8 cellular contexts compared by ENCODE assay signal in genomic region chr1:74652711-74653131, GRCh38. TPM values are rescaled to one million over a fixed set of nuclear protein-coding genes. Genes with fewer than 3 reads are reported as not detected.
DNase-seq lines count a peak whose midpoint lies in the region; ATAC-seq and TF ChIP-seq lines count a peak whose summit lies in the region.

No MANE protein-coding gene starts in this region.

- peak overlapping the region; percentile 44 for H3K4me3 Mint-ChIP-seq in activated B cell treated with CpG ODN at 0.5 μM for 24 hours
- no peak overlapping the region for H3K4me3 Mint-ChIP-seq in activated CD4-positive, alpha-beta T cell treated with anti-CD3 and anti-CD28 coated beads, Interleukin-2, amount 10 ng/mL, durations not matched to agents 7 days and 5 days

- no peaks in the 10 kb centered on the region for H3K27me3 ChIP-seq in skeletal muscle satellite cell (ENCODE audit: control insufficient read depth, insufficient read depth, low read length)

- H3K4me1 Mint-ChIP-seq in activated B cell treated with CpG ODN at 0.5 μM for 24 hours: peaks cover 31% of the 10 kb centered on the region
- H3K4me1 Mint-ChIP-seq in activated CD4-positive, alpha-beta T cell treated with anti-CD3 and anti-CD28 coated beads, Interleukin-2, amount 10 ng/mL, durations not matched to agents 7 days and 5 days: no peaks in the 10 kb centered on the region

- no peaks in the 10 kb centered on the region for H3K27me3 Mint-ChIP-seq in activated B cell treated with CpG ODN at 0.5 μM for 24 hours
- H3K27me3 Mint-ChIP-seq in activated CD4-positive, alpha-beta T cell treated with anti-CD3 and anti-CD28 coated beads, Interleukin-2, amount 10 ng/mL, durations not matched to agents 7 days and 5 days: no peaks in the 10 kb centered on the region

- H3K27ac Mint-ChIP-seq in activated B cell treated with CpG ODN at 0.5 μM for 24 hours: peak overlapping the region; percentile 77
- no peak overlapping the region for H3K27ac Mint-ChIP-seq in activated CD4-positive, alpha-beta T cell treated with anti-CD3 and anti-CD28 coated beads, Interleukin-2, amount 10 ng/mL, durations not matched to agents 7 days and 5 days

- no peaks in the 10 kb centered on the region for H3K9me3 ChIP-seq in skeletal muscle satellite cell (replicated peaks; ENCODE audit: low read length)

- peak; percentile 87 for DNase-seq in Caki2 (ENCODE audit: low read depth)
- peak; percentile 23 for DNase-seq in activated B cell treated with CpG ODN at 0.5 μM for 24 hours
- DNase-seq in activated CD4-positive, alpha-beta T cell treated with anti-CD3 and anti-CD28 coated beads, Interleukin-2, amount 10 ng/mL, durations not matched to agents 7 days and 5 days: no peak
- DNase-seq in activated T-cell treated with anti-CD3 and anti-CD28 coated beads, Interleukin-2, amount 50 U/mL, for 1 hour: no peak
- no peak for DNase-seq in NCI-H345 (lab: John Stamatoyannopoulos, UW)

- intact Hi-C loops in activated B cell treated with CpG ODN at 0.5 μM for 24 hours (cut with micrococcal nuclease): loop anchor here (1.0 to 2.0 kb wide), 4 partner anchors 22 to 454 kb away; partner anchors contain the start of genes CRYZ, FPGT, LRRIQ3 and TYW3

- in situ Hi-C loops in Caki2 (cut with HindIII; ENCODE audit: low pct_unique_long_range_greater_than_20kb, low sequenced_read_pairs): no loop called here

- peaks cover 6% of the 10 kb centered on the region for H3K4me1 ChIP-seq in skeletal muscle satellite cell (ENCODE audit: control insufficient read depth, insufficient read depth, low read length)

- no peak for TF ChIP-seq CTCF in activated B cell treated with CpG ODN at 0.5 μM for 24 hours (IDR thresholded peaks at IDR 0.05)

- H3K36me3 ChIP-seq in skeletal muscle satellite cell (ENCODE audit: insufficient read depth, low read length): no peaks in the 10 kb centered on the region

- ATAC-seq in GM19467 (IDR thresholded peaks at IDR 0.05; ENCODE audit: unreplicated experiment) (peak; percentile 99), HG03439 (IDR thresholded peaks at IDR 0.05; ENCODE audit: unreplicated experiment) (peak; percentile 79), activated B cell treated with CpG ODN at 0.5 μM for 24 hours (ENCODE audit: low read depth) (peak; percentile 96)

- no peak overlapping the region for H3K9ac ChIP-seq in skeletal muscle satellite cell (ENCODE audit: low read depth, low read length)

- H3K9me3 Mint-ChIP-seq in activated B cell treated with CpG ODN at 0.5 μM for 24 hours: no peaks in the 10 kb centered on the region
- no peaks in the 10 kb centered on the region for H3K9me3 Mint-ChIP-seq in activated CD4-positive, alpha-beta T cell treated with anti-CD3 and anti-CD28 coated beads, Interleukin-2, amount 10 ng/mL, durations not matched to agents 7 days and 5 days

- CTCF ChIA-PET in activated B cell treated with CpG ODN at 0.5 μM for 24 hours (lab: Charles Lee): interaction anchor here (0.8 to 1.8 kb wide), 3 partner anchors 12 to 81 kb away, joined by 3 to 11 read pairs (median 4); no protein-coding TSS in a partner anchor
- CTCF ChIA-PET in activated CD4-positive, alpha-beta T cell treated with anti-CD3 and anti-CD28 coated beads, Interleukin-2, amount 10 ng/mL, durations not matched to agents 7 days and 5 days (lab: Charles Lee): no interaction called here

- H3K4me3 ChIP-seq in skeletal muscle satellite cell (ENCODE audit: low read length): no peak overlapping the region

- H3K4me2 ChIP-seq in skeletal muscle satellite cell (ENCODE audit: low read length): peak overlapping the region; percentile 1

- H3K36me3 Mint-ChIP-seq in activated B cell treated with CpG ODN at 0.5 μM for 24 hours (ENCODE audit: low read depth): no peaks in the 10 kb centered on the region
- no peaks in the 10 kb centered on the region for H3K36me3 Mint-ChIP-seq in activated CD4-positive, alpha-beta T cell treated with anti-CD3 and anti-CD28 coated beads, Interleukin-2, amount 10 ng/mL, durations not matched to agents 7 days and 5 days (ENCODE audit: low read depth)

- POLR2A ChIA-PET in activated B cell treated with CpG ODN at 0.5 μM for 24 hours (lab: Charles Lee): interaction anchor here (0.7 to 1.1 kb wide), 3 partner anchors 10 to 81 kb away, joined by 3 to 5 read pairs (median 3); no protein-coding TSS in a partner anchor
- POLR2A ChIA-PET in activated CD4-positive, alpha-beta T cell treated with anti-CD3 and anti-CD28 coated beads, Interleukin-2, amount 10 ng/mL, durations not matched to agents 7 days and 5 days (lab: Charles Lee): no interaction called here

RNA-seq across cellular contexts. Expression of gene ERICH3, which starts 20.9 kb away (rescaled TPM):
- not detected in 2 replicates for total RNA-seq in Caki2 (2014; rRNA removed; shearing (Covaris generic); ENCODE audit: low replicate concordance)
- 0.44 and 0.49 TPM in 2 replicates for total RNA-seq in activated B cell treated with CpG ODN at 0.5 μM for 24 hours
- total RNA-seq in skeletal muscle satellite cell (2012; rRNA removed): not detected in 2 replicates
- total RNA-seq in activated CD4-positive, alpha-beta T cell treated with anti-CD3 and anti-CD28 coated beads, Interleukin-2, amount 10 ng/mL, durations not matched to agents 7 days and 5 days: not detected

Comparison
In these comparisons a context has a peak if more than half of its experiments do, and no peak if none do; other contexts are left out.
1. DNase-seq: peak in Caki2 (single experiment) and activated B cell treated with CpG ODN at 0.5 μM for 24 hours (single experiment); none in activated CD4-positive, alpha-beta T cell treated with anti-CD3 and anti-CD28 coated beads, Interleukin-2, amount 10 ng/mL, durations not matched to agents 7 days and 5 days (single experiment), activated T-cell treated with anti-CD3 and anti-CD28 coated beads, Interleukin-2, amount 50 U/mL, for 1 hour (single experiment) and NCI-H345 (single experiment).
2. Peak in every context shown above with its lines, with median percentiles within 50 percentile points of each other: ATAC-seq.